Comparison of ENCODE assay signal across 20 cellular contexts in genomic region chr17:64244165-64244564, GRCh38. TPM values are rescaled to one million over a fixed set of nuclear protein-coding genes. Genes with fewer than 3 reads are reported as not detected.
DNase-seq lines count a peak whose midpoint lies in the region; ATAC-seq and TF ChIP-seq lines count a peak whose summit lies in the region.
"Had no signal": no experiment of that assay in that cellular context is flagged by ENCODE, and none has a peak within 500 bp of the region (broad histone marks: within the 10 kb centered on the region; RNA-seq: fewer than 3 reads in every experiment).

No MANE protein-coding gene starts in this region.

- TF ChIP-seq CTCF in gastroesophageal sphincter (IDR thresholded peaks at IDR 0.05): no peak

- no peak for TF ChIP-seq EP300 in gastroesophageal sphincter (IDR thresholded peaks at IDR 0.05)

- H3K18ac ChIP-seq in trophoblast cell (ENCODE audit: low read length): no peak overlapping the region

- H3K27me3 ChIP-seq in adipocyte (replicated peaks; ENCODE audit: control insufficient read depth, insufficient read depth, low read length) (no peaks in the 10 kb centered on the region), trophoblast cell (ENCODE audit: insufficient read depth, low read length) (no peaks in the 10 kb centered on the region), gastroesophageal sphincter (no peaks in the 10 kb centered on the region)
- H3K27me3 ChIP-seq: dorsolateral prefrontal cortex, right lobe of liver had no signal

- whole genome bisulfite sequencing in trophoblast cell (ENCODE audit: extremely low coverage, insufficient coverage, insufficient read length): no CpG with 5 or more reads among the region's 5 CpGs
- 69 to 73% methylated on average over 3 to 5 of the region's 5 CpGs for WGBS in gastroesophageal sphincter (ENCODE audit: low coverage in 1 of 2), 2 donors

- H2AK5ac ChIP-seq in trophoblast cell (ENCODE audit: low read length): no peak overlapping the region

- TF ChIP-seq POLR2A in gastroesophageal sphincter (IDR thresholded peaks at IDR 0.05): no peak

- peak overlapping the region; percentile 51 for H3K4me2 ChIP-seq in trophoblast cell (ENCODE audit: low read length)

- H3K4ac ChIP-seq in trophoblast cell (ENCODE audit: low read depth, low read length): no peak overlapping the region

- H4K91ac ChIP-seq in trophoblast cell (ENCODE audit: low read depth, low read length): peak overlapping the region; percentile 95

- ATAC-seq in gastroesophageal sphincter (no peak), HG02885 (IDR thresholded peaks at IDR 0.05; ENCODE audit: poor library complexity, unreplicated experiment) (no peak)
- ATAC-seq: Right ventricle myocardium inferior, T-cell had no signal

- H3K4me3 ChIP-seq in adipocyte (ENCODE audit: low read length) (no peak overlapping the region), trophoblast cell (ENCODE audit: low read depth, low read length) (no peak overlapping the region), gastroesophageal sphincter (no peak overlapping the region)
- H3K4me3 ChIP-seq: dorsolateral prefrontal cortex, left ventricle myocardium inferior, right lobe of liver had no signal

- peak overlapping the region; percentile 97 for H2BK120ac ChIP-seq in trophoblast cell (ENCODE audit: insufficient read depth, low read length, poor library complexity)

- H3K79me1 ChIP-seq in trophoblast cell (ENCODE audit: low read length): peaks cover 51% of the 10 kb centered on the region

- H3K9me3 ChIP-seq in adipocyte (ENCODE audit: control insufficient read depth, low read length) (no peaks in the 10 kb centered on the region), trophoblast cell (ENCODE audit: insufficient read depth, low read depth, low read length) (no peaks in the 10 kb centered on the region), gastroesophageal sphincter (no peaks in the 10 kb centered on the region)
- H3K9me3 ChIP-seq: left ventricle myocardium inferior, right lobe of liver had no signal

- H2BK12ac ChIP-seq in trophoblast cell (ENCODE audit: low read length): peak overlapping the region; percentile 88

- peak overlapping the region; percentile 75 for H4K8ac ChIP-seq in trophoblast cell (ENCODE audit: low read depth, low read length)

- H3K79me2 ChIP-seq in trophoblast cell (ENCODE audit: control insufficient read depth, insufficient read depth, low read length, poor library complexity): peaks cover 17% of the 10 kb centered on the region

- H3K27ac ChIP-seq in trophoblast cell (ENCODE audit: low read depth, low read length): peak overlapping the region; percentile 99
- no peak overlapping the region for H3K27ac ChIP-seq in gastroesophageal sphincter
- H3K27ac ChIP-seq: dorsolateral prefrontal cortex, left ventricle myocardium inferior, right lobe of liver had no signal

- no peak overlapping the region for H4K12ac ChIP-seq in trophoblast cell (ENCODE audit: low read depth, low read length)

- H3K9ac ChIP-seq in adipocyte (ENCODE audit: low read length) (no peak overlapping the region), trophoblast cell (ENCODE audit: low read length) (no peak overlapping the region)

- H3K23ac ChIP-seq in trophoblast cell (ENCODE audit: low read length): no peak overlapping the region

- no peak overlapping the region for H2BK5ac ChIP-seq in trophoblast cell (ENCODE audit: low read depth, low read length, poor library complexity)

- no peak overlapping the region for H3K14ac ChIP-seq in trophoblast cell (ENCODE audit: low read length)

- peak; percentile 45 for DNase-seq in EL
- DNase-seq in adipocyte (ENCODE audit: low read depth): peak; percentile 51
- peak; percentile 79 for DNase-seq in hepatic stellate cell (ENCODE audit: low spot score)
- DNase-seq in trophoblast cell: peak; percentile 87 to 88
- no peak for DNase-seq in HPDE6-E6E7 (ENCODE audit: extremely low spot score)
- no peak for DNase-seq in activated effector memory CD4-positive, alpha-beta T cell treated with anti-CD3 and anti-CD28 coated beads, Interleukin-2, amount 50 U/mL, for 16 hours
- DNase-seq: activated naive CD8-positive, alpha-beta T cell treated with anti-CD3 and anti-CD28 coated beads, Interleukin-2, amount 10 ng/mL, durations not matched to agents 7 days and 5 days; C1 segment of cervical spinal cord; dorsolateral prefrontal cortex; GF-D8; left ventricle myocardium inferior; NCI-H1417 treated with DMSO at 0.1 percent for 48 hours; NCI-H526 treated with DMSO at 0.1 percent for 48 hours; occipital lobe; right lobe of liver; substantia nigra; T-cell had no signal

- H3K4me1 ChIP-seq in adipocyte (ENCODE audit: control insufficient read depth, insufficient read depth, low read length) (peaks cover 15% of the 10 kb centered on the region), trophoblast cell (ENCODE audit: control insufficient read depth in 1 of 2, insufficient read depth in 2 of 2, low read length in 2 of 2) (peaks cover 33 to 38% of the 10 kb centered on the region in 2 experiments), gastroesophageal sphincter (peaks cover 5 to 27% (median 16%) of the 10 kb centered on the region in 3 donors)

- no peak overlapping the region for H2AFZ ChIP-seq in trophoblast cell (ENCODE audit: insufficient read depth, low read length, poor library complexity)

- H3K36me3 ChIP-seq in adipocyte (ENCODE audit: control insufficient read depth, insufficient read depth, low read length, severe bottlenecking) (no peaks in the 10 kb centered on the region), trophoblast cell (ENCODE audit: control insufficient read depth in 1 of 2, insufficient read depth in 2 of 2, low read length in 2 of 2) (no peaks in the 10 kb centered on the region), gastroesophageal sphincter (no peaks in the 10 kb centered on the region)
- H3K36me3 ChIP-seq: left ventricle myocardium inferior, right lobe of liver had no signal

RNA-seq across cellular contexts. Expression of gene TEX2, which starts 18.9 kb away (rescaled TPM):
- 46.2 and 46.6 TPM in 2 replicates for polyA plus RNA-seq in trophoblast cell (2013)
- 10 to 100 TPM; 37.8 to 60.9 (median 47.0) TPM for total RNA-seq in gastroesophageal sphincter

Comparison
In these comparisons a context has a peak if more than half of its experiments do, and no peak if none do; other contexts are left out.
1. DNase-seq: peak in EL (single experiment), adipocyte (single experiment), hepatic stellate cell (single experiment) and trophoblast cell (2 of 2); none in HPDE6-E6E7 (single experiment) and activated effector memory CD4-positive, alpha-beta T cell treated with anti-CD3 and anti-CD28 coated beads, Interleukin-2, amount 50 U/mL, for 16 hours (single experiment).